ENCODE assay signal across 1 cellular context in genomic region chr20:32528905-32529670, GRCh38.
A peak's percentile ranks its signal among the peaks of the same experiment; 100 is the strongest.
TF ChIP-seq lines count a peak whose summit lies in the region.

No MANE protein-coding gene starts in this region.

TF ChIP-seq in HepG2, 621 proteins besides CTCF, POLR2A, EP300 and RAD21 (continued from another document):
- TF ChIP-seq, protein P1, sequence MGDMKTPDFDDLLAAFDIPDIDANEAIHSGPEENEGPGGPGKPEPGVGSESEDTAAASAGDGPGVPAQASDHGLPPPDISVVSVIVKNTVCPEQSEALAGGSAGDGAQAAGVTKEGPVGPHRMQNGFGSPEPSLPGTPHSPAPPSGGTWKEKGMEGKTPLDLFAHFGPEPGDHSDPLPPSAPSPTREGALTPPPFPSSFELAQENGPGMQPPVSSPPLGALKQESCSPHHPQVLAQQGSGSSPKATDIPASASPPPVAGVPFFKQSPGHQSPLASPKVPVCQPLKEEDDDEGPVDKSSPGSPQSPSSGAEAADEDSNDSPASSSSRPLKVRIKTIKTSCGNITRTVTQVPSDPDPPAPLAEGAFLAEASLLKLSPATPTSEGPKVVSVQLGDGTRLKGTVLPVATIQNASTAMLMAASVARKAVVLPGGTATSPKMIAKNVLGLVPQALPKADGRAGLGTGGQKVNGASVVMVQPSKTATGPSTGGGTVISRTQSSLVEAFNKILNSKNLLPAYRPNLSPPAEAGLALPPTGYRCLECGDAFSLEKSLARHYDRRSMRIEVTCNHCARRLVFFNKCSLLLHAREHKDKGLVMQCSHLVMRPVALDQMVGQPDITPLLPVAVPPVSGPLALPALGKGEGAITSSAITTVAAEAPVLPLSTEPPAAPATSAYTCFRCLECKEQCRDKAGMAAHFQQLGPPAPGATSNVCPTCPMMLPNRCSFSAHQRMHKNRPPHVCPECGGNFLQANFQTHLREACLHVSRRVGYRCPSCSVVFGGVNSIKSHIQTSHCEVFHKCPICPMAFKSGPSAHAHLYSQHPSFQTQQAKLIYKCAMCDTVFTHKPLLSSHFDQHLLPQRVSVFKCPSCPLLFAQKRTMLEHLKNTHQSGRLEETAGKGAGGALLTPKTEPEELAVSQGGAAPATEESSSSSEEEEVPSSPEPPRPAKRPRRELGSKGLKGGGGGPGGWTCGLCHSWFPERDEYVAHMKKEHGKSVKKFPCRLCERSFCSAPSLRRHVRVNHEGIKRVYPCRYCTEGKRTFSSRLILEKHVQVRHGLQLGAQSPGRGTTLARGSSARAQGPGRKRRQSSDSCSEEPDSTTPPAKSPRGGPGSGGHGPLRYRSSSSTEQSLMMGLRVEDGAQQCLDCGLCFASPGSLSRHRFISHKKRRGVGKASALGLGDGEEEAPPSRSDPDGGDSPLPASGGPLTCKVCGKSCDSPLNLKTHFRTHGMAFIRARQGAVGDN (CRISPR knock-in tag; IDR thresholded peaks at IDR 0.05) = peak; percentile 31
- TF ChIP-seq ZNF629 (CRISPR knock-in tag; conservative IDR thresholded peaks at IDR 0.05) (peak; percentile 54; the same call in 1 of the 2 replicates), ZBTB38 (CRISPR knock-in tag; IDR thresholded peaks at IDR 0.05) (0 out of 2 replicates have a peak, but pooled peaks have one; percentile 27), PHF20 (CRISPR knock-in tag; IDR thresholded peaks at IDR 0.05) (no peak), KLF6 (CRISPR knock-in tag; IDR thresholded peaks at IDR 0.05) (no peak), SATB2 (CRISPR knock-in tag; IDR thresholded peaks at IDR 0.05) (no peak), ZNF234 (CRISPR knock-in tag; conservative IDR thresholded peaks at IDR 0.05) (0 out of 2 replicates have a peak, but pooled peaks have one; percentile 21), YY1 (IDR thresholded peaks at IDR 0.05; ENCODE audit: insufficient read depth, insufficient replicate concordance, low read depth, low read length) (peak; percentile 2), IRF9 (CRISPR knock-in tag; IDR thresholded peaks at IDR 0.05; ENCODE audit: borderline replicate concordance) (peak; percentile 10; the same call in 1 of the 2 replicates), ZMYM2 (CRISPR knock-in tag; IDR thresholded peaks at IDR 0.05) (0 out of 2 replicates have a peak, but pooled peaks have one; percentile 16), PHF21A (CRISPR knock-in tag; IDR thresholded peaks at IDR 0.05) (peak; percentile 16; the same call in 1 of the 2 replicates), ZKSCAN1 (IDR thresholded peaks at IDR 0.05; ENCODE audit: low read length) (peak; percentile 77), ZNF724P (CRISPR knock-in tag; IDR thresholded peaks at IDR 0.05; ENCODE audit: borderline replicate concordance) (0 out of 2 replicates have a peak, but pooled peaks have one; percentile 19), KDM5B (CRISPR knock-in tag; IDR thresholded peaks at IDR 0.05; ENCODE audit: borderline replicate concordance) (peak; percentile 60; the same call in 1 of the 2 replicates)
